In the genomic region with DNA sequence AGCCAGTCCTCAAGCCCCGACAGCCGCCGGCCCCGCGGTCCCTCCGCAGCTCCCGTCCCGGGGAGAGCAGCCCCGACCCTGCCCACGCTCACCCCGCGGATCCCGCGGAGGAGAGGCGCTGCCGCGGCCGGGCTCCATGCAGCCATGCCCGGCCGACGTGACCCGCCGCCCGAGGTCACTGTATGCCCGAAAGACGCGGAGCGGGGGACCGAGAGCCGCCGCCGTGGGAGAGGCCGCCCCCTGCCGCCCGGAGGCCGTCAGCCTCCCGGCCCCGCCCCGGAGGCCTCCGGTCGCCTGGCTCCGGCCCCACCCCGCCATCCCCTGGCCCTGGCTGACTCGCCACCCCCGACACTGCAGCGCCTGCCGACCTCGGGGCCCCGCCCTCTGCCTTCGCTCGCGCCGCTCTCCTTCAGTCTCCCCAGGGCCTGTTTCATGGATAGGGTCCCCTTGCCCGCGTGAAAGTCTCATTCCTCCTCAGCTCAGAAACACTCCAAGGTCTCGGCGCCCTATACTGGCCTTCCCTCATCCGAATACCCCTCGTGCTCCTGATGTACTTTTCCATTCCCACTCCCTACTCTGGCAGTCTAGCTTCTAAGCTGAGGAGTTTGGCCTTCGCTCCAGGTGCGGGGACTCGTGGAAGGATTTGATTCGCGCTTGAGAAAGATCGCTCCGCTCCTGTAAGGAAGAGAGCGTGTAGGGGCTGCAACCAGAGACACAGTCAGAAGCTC, we compare ENCODE assay signal across 8 cellular contexts. TPM values are rescaled to one million over a fixed set of nuclear protein-coding genes. Genes with fewer than 3 reads are reported as not detected.
A peak's percentile ranks its signal among the peaks of the same experiment; 100 is the strongest.
DNase-seq lines count a peak whose midpoint lies in the region; ATAC-seq and TF ChIP-seq lines count a peak whose summit lies in the region.

A gene with protein sequence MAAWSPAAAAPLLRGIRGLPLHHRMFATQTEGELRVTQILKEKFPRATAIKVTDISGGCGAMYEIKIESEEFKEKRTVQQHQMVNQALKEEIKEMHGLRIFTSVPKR (minus strand): TSS at position 184 of the 728 bp plus-strand sequence. CDS start 38 bp downstream, at position 146.

- peak within 1 kb of the TSS; percentile 97 for H4K8ac ChIP-seq in trophoblast cell (ENCODE audit: low read depth, low read length)

- H3K14ac ChIP-seq in trophoblast cell (ENCODE audit: low read length), result peak within 1 kb of the TSS; percentile 88

- peaks cover 18% of the 10 kb centered on the region for H3K4me1 ChIP-seq in MM.1S (ENCODE audit: low read length)
- peaks cover 4 to 22% of the 10 kb centered on the region in 2 experiments; a peak in 3 of 4 replicates for H3K4me1 ChIP-seq in SK-N-SH (ENCODE audit: control insufficient read depth in 1 of 2, insufficient read depth in 2 of 2, low read depth in 1 of 2, low read length in 1 of 2)
- H3K4me1 ChIP-seq in trophoblast cell (ENCODE audit: control insufficient read depth in 1 of 2, insufficient read depth in 2 of 2, low read length in 2 of 2), result peaks cover 4 to 11% of the 10 kb centered on the region in 2 experiments
- H3K4me1 ChIP-seq in transverse colon, result peaks cover 8 to 22% (median 17%) of the 10 kb centered on the region in 4 donors

- DNase-seq in HCEC 1CT (peak; percentile 81), MM.1S (peak; percentile 89), SK-N-SH (peak; percentile 99), Right ventricle myocardium inferior (ENCODE audit: missing footprints) (peak; percentile 93), trophoblast cell (peak; percentile 73 to 84), transverse colon (peak; percentile 89)
- peak; percentile 89 to 91 for DNase-seq in activated naive CD4-positive, alpha-beta T cell treated with anti-CD3 and anti-CD28 coated beads, Interleukin-2, amount 50 U/mL, for 72 hours (ENCODE audit: low spot score in 2 of 2)

- peak within 1 kb of the TSS; percentile 100 for H3K4me2 ChIP-seq in MM.1S (ENCODE audit: low read depth, low read length)
- peak within 1 kb of the TSS; percentile 93 for H3K4me2 ChIP-seq in SK-N-SH
- H3K4me2 ChIP-seq in trophoblast cell (ENCODE audit: low read length), result peak within 1 kb of the TSS; percentile 75

- CTCF ChIA-PET in SK-N-SH (lab: Yijun Ruan, JAX), result interaction anchor here (0.6 to 8.7 kb wide), 28 partner anchors 10 to 410 kb away, joined by 3 to 155 read pairs (median 4); a partner anchor contains a TSS

- peak; percentile 25; the same call in 1 of the 2 replicates for TF ChIP-seq RAD21 in SK-N-SH (IDR thresholded peaks at IDR 0.05; ENCODE audit: low read length)

- peak within 1 kb of the TSS; percentile 74 for H3K18ac ChIP-seq in trophoblast cell (ENCODE audit: low read length)

- TF ChIP-seq CTCF in MM.1S (IDR thresholded peaks at IDR 0.05; ENCODE audit: low read length), result peak; percentile 66
- TF ChIP-seq CTCF in SK-N-SH (IDR thresholded peaks at IDR 0.05), result peak; percentile 62
- TF ChIP-seq CTCF in transverse colon (IDR thresholded peaks at IDR 0.05), result peak in 4 of 5 experiments; percentile 53 to 72 (median 64)

- H2BK120ac ChIP-seq in trophoblast cell (ENCODE audit: insufficient read depth, low read length, poor library complexity), result peak within 1 kb of the TSS; percentile 48

- H3K36me3 Mint-ChIP-seq in activated naive CD4-positive, alpha-beta T cell treated with anti-CD3 and anti-CD28 coated beads, Interleukin-2, amount 50 U/mL, for 72 hours, result no peaks in the 10 kb centered on the region

- H2AFZ ChIP-seq in MM.1S (ENCODE audit: low read length) (peak within 1 kb of the TSS; percentile 100), SK-N-SH (ENCODE audit: low read depth) (peak within 1 kb of the TSS; percentile 98), trophoblast cell (ENCODE audit: insufficient read depth, low read length, poor library complexity) (peak within 1 kb of the TSS; percentile 96)

- H2BK5ac ChIP-seq in trophoblast cell (ENCODE audit: low read depth, low read length, poor library complexity), result no peak within 1 kb of the TSS

- H3K9me3 ChIP-seq in MM.1S (replicated peaks; ENCODE audit: insufficient read depth, low read length), result no peaks in the 10 kb centered on the region
- H3K9me3 ChIP-seq in SK-N-SH, result no peaks in the 10 kb centered on the region
- H3K9me3 ChIP-seq in trophoblast cell (ENCODE audit: insufficient read depth, low read depth, low read length), result no peaks in the 10 kb centered on the region
- H3K9me3 ChIP-seq in transverse colon, result no peaks in the 10 kb centered on the region

- H2BK12ac ChIP-seq in trophoblast cell (ENCODE audit: low read length), result no peak within 1 kb of the TSS

- intact Hi-C loops in Right ventricle myocardium inferior (cut with DNase I), result loop anchor here (5.0 to 10.0 kb wide), 3 partner anchors 161 to 323 kb away; a partner anchor contains a TSS
- intact Hi-C loops in transverse colon (cut with DNase I; ENCODE audit: low total_unique reads), result no loop called here

- H3K9ac ChIP-seq in MM.1S (ENCODE audit: low read length) (peak within 1 kb of the TSS; percentile 92), SK-N-SH (peak within 1 kb of the TSS; percentile 74), trophoblast cell (ENCODE audit: low read length) (peak within 1 kb of the TSS; percentile 16)

- H3K79me1 ChIP-seq in trophoblast cell (ENCODE audit: low read length), result peaks cover 7% of the 10 kb centered on the region

- no peaks in the 10 kb centered on the region for H3K9me3 Mint-ChIP-seq in activated naive CD4-positive, alpha-beta T cell treated with anti-CD3 and anti-CD28 coated beads, Interleukin-2, amount 50 U/mL, for 72 hours

- no peaks in the 10 kb centered on the region for H3K9me2 ChIP-seq in MM.1S (replicated peaks; ENCODE audit: insufficient read depth, low read length)
- H3K9me2 ChIP-seq in SK-N-SH, result no peaks in the 10 kb centered on the region

- H3K4ac ChIP-seq in trophoblast cell (ENCODE audit: low read depth, low read length), result peak within 1 kb of the TSS; percentile 52

- H3K23ac ChIP-seq in trophoblast cell (ENCODE audit: low read length), result no peak within 1 kb of the TSS

- H3K27me3 ChIP-seq in MM.1S (replicated peaks; ENCODE audit: insufficient read depth, low read length) (no peaks in the 10 kb centered on the region), SK-N-SH (ENCODE audit: insufficient read depth) (no peaks in the 10 kb centered on the region), trophoblast cell (ENCODE audit: insufficient read depth, low read length) (no peaks in the 10 kb centered on the region), transverse colon (no peaks in the 10 kb centered on the region)

- H4K91ac ChIP-seq in trophoblast cell (ENCODE audit: low read depth, low read length), result peak within 1 kb of the TSS; percentile 69

- peak within 1 kb of the TSS; percentile 48; the same call in 1 of the 2 replicates for H3K27ac ChIP-seq in MM.1S (ENCODE audit: low read length)
- H3K27ac ChIP-seq in SK-N-SH (ENCODE audit: low read depth in 2 of 2, low read length in 1 of 2), result peak within 1 kb of the TSS; percentile 67 to 81
- H3K27ac ChIP-seq in trophoblast cell (ENCODE audit: low read depth, low read length), result peak within 1 kb of the TSS; percentile 24
- H3K27ac ChIP-seq in transverse colon, result peak within 1 kb of the TSS; percentile 72 to 79 (median 74)

- WGBS in SK-N-SH (ENCODE audit: low lambda C conversion rate), result 10% methylated on average over 22 of the region's 67 CpGs
- whole genome bisulfite sequencing in trophoblast cell (ENCODE audit: extremely low coverage, insufficient coverage, insufficient read length), result no CpG with 5 or more reads among the region's 67 CpGs
- WGBS in transverse colon (ENCODE audit: low coverage in 1 of 2), 2 donors, result 6 to 54% methylated on average over 6 to 62 of the region's 67 CpGs

- H3F3A ChIP-seq in MM.1S (ENCODE audit: insufficient read depth, low read length), result peaks cover 25% of the 10 kb centered on the region
- H3F3A ChIP-seq in SK-N-SH (replicated peaks; ENCODE audit: insufficient read depth), result peaks cover 41% of the 10 kb centered on the region

- H4K20me1 ChIP-seq in MM.1S (ENCODE audit: insufficient read depth, low read length) (no peaks in the 10 kb centered on the region), SK-N-SH (ENCODE audit: insufficient read depth) (no peaks in the 10 kb centered on the region)

- TF ChIP-seq POLR2A in transverse colon (IDR thresholded peaks at IDR 0.05), result no peak

- H3K79me2 ChIP-seq in MM.1S (ENCODE audit: low read length), result peaks cover 17% of the 10 kb centered on the region
- H3K79me2 ChIP-seq in SK-N-SH (ENCODE audit: insufficient read depth), result peaks cover 41% of the 10 kb centered on the region
- H3K79me2 ChIP-seq in trophoblast cell (ENCODE audit: control insufficient read depth, insufficient read depth, low read length, poor library complexity), result peaks cover 8% of the 10 kb centered on the region

- in situ Hi-C loops in transverse colon (cut with MboI; ENCODE audit: low pct_ligation_motif_present in 1 of 4, low pct_unique_long_range_greater_than_20kb in 1 of 4, low sequenced_read_pairs in 3 of 4), result loop anchor here in 3 of 4 donors (25.0 kb wide), 2 partner anchors 311 to 336 kb away; a partner anchor contains a TSS

- peak; percentile 90 to 94 for ATAC-seq in activated naive CD4-positive, alpha-beta T cell treated with anti-CD3 and anti-CD28 coated beads, Interleukin-2, amount 50 U/mL, for 72 hours
- peak; percentile 95 for ATAC-seq in Right ventricle myocardium inferior

- no peak within 1 kb of the TSS for H3K27ac Mint-ChIP-seq in activated naive CD4-positive, alpha-beta T cell treated with anti-CD3 and anti-CD28 coated beads, Interleukin-2, amount 50 U/mL, for 72 hours

- peak within 1 kb of the TSS; percentile 93 for H4K12ac ChIP-seq in trophoblast cell (ENCODE audit: low read depth, low read length)

- H3K4me3 ChIP-seq in GM08714 (ENCODE audit: low read length), result peak within 1 kb of the TSS; percentile 77
- peak within 1 kb of the TSS; percentile 88 for H3K4me3 ChIP-seq in MM.1S (ENCODE audit: low read length)
- peak within 1 kb of the TSS; percentile 93 to 99 for H3K4me3 ChIP-seq in SK-N-SH (ENCODE audit: low read depth in 2 of 2, low read length in 1 of 2)
- peak within 1 kb of the TSS; percentile 85 for H3K4me3 ChIP-seq in trophoblast cell (ENCODE audit: low read depth, low read length)
- peak within 1 kb of the TSS; percentile 54 to 92 (median 72) for H3K4me3 ChIP-seq in transverse colon

- H2AK5ac ChIP-seq in trophoblast cell (ENCODE audit: low read length), result peak within 1 kb of the TSS; percentile 11

- H3K36me3 ChIP-seq in MM.1S (replicated peaks; ENCODE audit: insufficient read depth, low read length), result no peaks in the 10 kb centered on the region
- H3K36me3 ChIP-seq in SK-N-SH (replicated peaks in 1 of 2; ENCODE audit: control insufficient read depth in 1 of 2, insufficient read depth in 2 of 2, low read length in 1 of 2), result peaks cover 20 to 26% of the 10 kb centered on the region in 2 experiments
- peaks cover 5 to 8% of the 10 kb centered on the region in 2 experiments for H3K36me3 ChIP-seq in trophoblast cell (ENCODE audit: control insufficient read depth in 1 of 2, insufficient read depth in 2 of 2, low read length in 2 of 2)
- no peaks in the 10 kb centered on the region for H3K36me3 ChIP-seq in transverse colon

- TF ChIP-seq EP300 in SK-N-SH (IDR thresholded peaks at IDR 0.05; ENCODE audit: borderline replicate concordance in 1 of 2, low read depth in 1 of 2, low read length in 1 of 2) (no peak), transverse colon (IDR thresholded peaks at IDR 0.05; ENCODE audit: low read depth) (no peak)

- POLR2A ChIA-PET in SK-N-SH (lab: Yijun Ruan, JAX), result interaction anchor here (0.7 to 3.5 kb wide), 9 partner anchors 13 to 320 kb away, joined by 3 to 8 read pairs (median 4); a partner anchor contains a TSS

RNA-seq across cellular contexts. Expression of the gene that starts here (rescaled TPM):
- 64.4 and 90.1 TPM in 2 replicates for polyA plus RNA-seq in SK-N-SH (2012; rRNA removed)
- 96.8 and 144 TPM in 2 replicates for polyA plus RNA-seq in SK-N-SH (2012; cell fraction: cytosol; rRNA removed)
- 17.9 and 18.5 TPM in 2 replicates for polyA plus RNA-seq in SK-N-SH (2012; cell fraction: nucleus; rRNA removed)
- 10 to 100 TPM; 15.8 to 96.7 TPM for total RNA-seq in activated naive CD4-positive, alpha-beta T cell treated with anti-CD3 and anti-CD28 coated beads, Interleukin-2, amount 50 U/mL, for 72 hours
- 88.4 TPM for total RNA-seq in Right ventricle myocardium inferior
- polyA plus RNA-seq in trophoblast cell (2013), result 41.3 and 45.1 TPM in 2 replicates
- 10 to 100 TPM in 2 of 4 donors, 1 to 10 TPM in 1, not detected in 1; 3.0 to 51.5 (median 44.0) TPM for total RNA-seq in transverse colon

Comparison
In these comparisons a context has a peak if more than half of its experiments do, and no peak if none do; other contexts are left out.
1. Peak in every context shown above with its lines: DNase-seq, ATAC-seq, H3K4me3 ChIP-seq and H3K27ac ChIP-seq.
2. H3K27ac ChIP-seq: peak in every context shown above with its lines; median percentile 74 in SK-N-SH; 74 in transverse colon; 48 in MM.1S; 24 in trophoblast cell.
3. H3K9ac ChIP-seq: peak in every context shown above with its lines; median percentile 92 in MM.1S; 74 in SK-N-SH; 16 in trophoblast cell.